Comparison of ENCODE assay signal across 3 cellular contexts in genomic region chrX:71269801-71270395, GRCh38. TPM values are rescaled to one million over a fixed set of nuclear protein-coding genes. Genes with fewer than 3 reads are reported as not detected.
"Had no signal": no experiment of that assay in that cellular context is flagged by ENCODE, and none has a peak within 500 bp of the region (broad histone marks: within the 10 kb centered on the region; RNA-seq: fewer than 3 reads in every experiment).

No MANE protein-coding gene starts in this region.

- DNase-seq: GDM1, GF-D8 had no signal

- ATAC-seq: GM12878 had no signal

- H3K4me3 ChIP-seq: GM12878 had no signal

RNA-seq across cellular contexts. Expression of gene GJB1, which starts 46.9 kb away (rescaled TPM):
- total RNA-seq: GM12878 had no signal
